Comparison of ENCODE assay signal across 7 cellular contexts in the genomic region with DNA sequence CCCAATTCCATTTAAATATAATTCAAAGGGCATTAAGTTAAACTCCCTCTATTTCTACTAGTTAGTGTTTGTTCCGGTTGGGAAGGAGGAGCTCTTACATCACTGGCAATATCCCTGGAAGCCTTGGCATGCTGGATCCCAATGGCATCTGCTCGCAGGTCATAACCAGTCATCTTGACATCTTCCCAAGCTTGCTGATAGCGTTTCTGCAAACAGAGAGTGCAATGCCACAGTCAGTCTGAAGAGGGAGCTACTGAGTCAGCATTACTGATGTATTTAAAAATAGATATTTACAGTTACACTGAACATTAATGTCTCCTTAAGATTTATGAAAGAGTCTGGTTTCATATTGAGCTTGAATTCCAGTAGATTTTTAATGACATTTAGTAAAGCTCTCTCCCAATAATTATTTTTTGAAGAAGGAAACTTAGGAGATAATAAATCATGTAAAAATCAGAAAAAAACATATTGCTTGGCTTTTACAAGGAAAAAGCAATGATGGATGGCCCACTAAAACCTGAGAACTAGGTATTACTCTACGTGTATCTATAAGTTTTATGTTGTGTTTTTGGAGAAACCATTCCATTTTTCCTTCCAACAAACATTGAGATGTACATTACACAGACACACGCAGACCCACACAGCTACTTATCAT.
DNase-seq lines count a peak whose midpoint lies in the region; ATAC-seq and TF ChIP-seq lines count a peak whose summit lies in the region.
"Not testable (repeated sequence)": the region's sequence is repeated elsewhere in the genome, so short reads cannot be mapped to it uniquely, and the experiment has no call there.

No MANE protein-coding gene starts in this region.

- not testable (repeated sequence) for DNase-seq in HCT116 (ENCODE audit: low read depth, low spot score); endothelial cell (ENCODE audit: low spot score); lung (ENCODE audit: low spot score)
- DNase-seq in psoas muscle = peak; percentile 16 to 74

- H3K9me2 ChIP-seq in HCT116 (ENCODE audit: insufficient read depth) = not testable (repeated sequence)

- not testable (repeated sequence) for TF ChIP-seq RAD21 in HCT116 (IDR thresholded peaks at IDR 0.05; ENCODE audit: low read depth)

- H3K79me2 ChIP-seq in HCT116 (ENCODE audit: insufficient read depth, low read length); KMS-11 (ENCODE audit: insufficient read depth, low read depth): not testable (repeated sequence)

- not testable (repeated sequence) for H4K20me1 ChIP-seq in HCT116 (ENCODE audit: insufficient read depth); KMS-11 (ENCODE audit: insufficient read depth)

- not testable (repeated sequence) for TF ChIP-seq POLR2A in HCT116 (IDR thresholded peaks at IDR 0.05; ENCODE audit: borderline replicate concordance, extremely low read depth, insufficient read depth, insufficient read length)

- H3K27ac Mint-ChIP-seq in activated T-helper 17 cell treated with anti-CD3 and anti-CD28 coated beads, Interleukin-2, amount 50 U/mL, for 72 hours; endothelial cell (ENCODE audit: unreplicated experiment): not testable (repeated sequence)

- not testable (repeated sequence) for H3K4me1 Mint-ChIP-seq in activated T-helper 17 cell treated with anti-CD3 and anti-CD28 coated beads, Interleukin-2, amount 50 U/mL, for 72 hours; endothelial cell (ENCODE audit: unreplicated experiment)

- H3K9ac ChIP-seq in HCT116 (ENCODE audit: low read length); KMS-11: not testable (repeated sequence)

- not testable (repeated sequence) for H3K4me3 Mint-ChIP-seq in activated T-helper 17 cell treated with anti-CD3 and anti-CD28 coated beads, Interleukin-2, amount 50 U/mL, for 72 hours; endothelial cell (ENCODE audit: unreplicated experiment)

- H3K36me3 ChIP-seq in HCT116 (ENCODE audit: control insufficient read depth in 1 of 2, insufficient read depth in 2 of 2, low read length in 2 of 2); KMS-11 (ENCODE audit: insufficient read depth); lung (ENCODE audit: control insufficient read depth in 2 of 2, insufficient read depth in 2 of 2, low read length in 2 of 2); psoas muscle (ENCODE audit: insufficient read depth in 1 of 2, low read depth in 1 of 2): not testable (repeated sequence)

- intact Hi-C loops in HCT116 (cut with micrococcal nuclease); psoas muscle (cut with DNase I): not testable (repeated sequence)

- not testable (repeated sequence) for BruUV-seq in HCT116 (replicated peaks; lab: Mats Ljungman, UMichigan)

- CTCF ChIA-PET in HCT116 (lab: Charles Lee) = not testable (repeated sequence)

- H3K27me3 ChIP-seq in HCT116 (ENCODE audit: insufficient read depth, low read length); KMS-11 (ENCODE audit: insufficient read depth, low read depth); lung (ENCODE audit: control insufficient read depth, insufficient read depth); psoas muscle (ENCODE audit: insufficient read depth in 3 of 3, low read length in 2 of 3): not testable (repeated sequence)

- 34% methylated on average over 4 of the region's 5 CpGs for WGBS in lung, 2 donors
- WGBS in psoas muscle, 3 donors = 25 to 33% (median 28%) methylated on average over 4 of the region's 5 CpGs

- not testable (repeated sequence) for H3K27ac ChIP-seq in HCT116 (ENCODE audit: low read depth, low read length); KMS-11; lung (ENCODE audit: low read depth in 1 of 2, low read length in 1 of 2)
- H3K27ac ChIP-seq in psoas muscle = peak overlapping the region; percentile 71

- H3K4me2 ChIP-seq in HCT116 (ENCODE audit: low read length); KMS-11: not testable (repeated sequence)

- RAD21 ChIA-PET in HCT116 (lab: Charles Lee; ENCODE audit: low non-redundant PET in 1 of 2, low total read pairs in 2 of 2, uncharacterized antibody in 2 of 2, unreplicated experiment in 2 of 2) = not testable (repeated sequence)

- H3K36me3 Mint-ChIP-seq in activated T-helper 17 cell treated with anti-CD3 and anti-CD28 coated beads, Interleukin-2, amount 50 U/mL, for 72 hours (ENCODE audit: low read depth); endothelial cell (ENCODE audit: low read depth, unreplicated experiment): not testable (repeated sequence)

- not testable (repeated sequence) for H3K9me3 Mint-ChIP-seq in activated T-helper 17 cell treated with anti-CD3 and anti-CD28 coated beads, Interleukin-2, amount 50 U/mL, for 72 hours; endothelial cell (ENCODE audit: unreplicated experiment)

- ATAC-seq in GM18511 (IDR thresholded peaks at IDR 0.05; ENCODE audit: unreplicated experiment) (peak; percentile 61), HCT116 (peak; percentile 98), lung (ENCODE audit: insufficient read depth, low FRiP score) (peak; percentile 77), psoas muscle (peak; percentile 73 to 84 (median 80))
- peak; percentile 23 for ATAC-seq in activated T-helper 17 cell treated with anti-CD3 and anti-CD28 coated beads, Interleukin-2, amount 50 U/mL, for 72 hours (replicated peaks)

- not testable (repeated sequence) for H3K9me3 ChIP-seq in HCT116 (ENCODE audit: control insufficient read depth in 1 of 2, insufficient read depth in 1 of 2, low read depth in 1 of 2, low read length in 2 of 2); lung (ENCODE audit: control insufficient read depth in 2 of 2, insufficient read depth in 1 of 2, low read length in 1 of 2); psoas muscle

- not testable (repeated sequence) for H2AFZ ChIP-seq in HCT116 (ENCODE audit: low read depth, low read length, poor library complexity, severe bottlenecking); KMS-11 (ENCODE audit: low read depth)

- POLR2A ChIA-PET in HCT116 (lab: Charles Lee) = not testable (repeated sequence)

- H3K4me3 ChIP-seq in HCT116 (replicated peaks in 1 of 2; ENCODE audit: low read depth in 1 of 2, low read length in 2 of 2); KMS-11 (IDR thresholded peaks at IDR 0.05; ENCODE audit: insufficient read depth, low read depth, low read length); lung; psoas muscle: not testable (repeated sequence)

- 0 out of 6 replicates have a peak, but pooled peaks of 1 of the 3 experiments have one; percentile 13 for TF ChIP-seq CTCF in HCT116 (IDR thresholded peaks at IDR 0.05 in 2 of 3, conservative IDR thresholded peaks at IDR 0.05 in 1 of 3; ENCODE audit: borderline replicate concordance in 1 of 3, insufficient read depth in 1 of 3, low read depth in 2 of 3, low read length in 2 of 3)
- peak; percentile 50 for TF ChIP-seq CTCF in KMS-11 (conservative IDR thresholded peaks at IDR 0.05; ENCODE audit: low read depth, low read length)
- TF ChIP-seq CTCF in endothelial cell (IDR thresholded peaks at IDR 0.05; ENCODE audit: unreplicated experiment) = peak; percentile 62
- not testable (repeated sequence) for TF ChIP-seq CTCF in lung (IDR thresholded peaks at IDR 0.05; ENCODE audit: control extremely low read depth, extremely low read depth); psoas muscle (IDR thresholded peaks at IDR 0.05)

- not testable (repeated sequence) for H3K27me3 Mint-ChIP-seq in activated T-helper 17 cell treated with anti-CD3 and anti-CD28 coated beads, Interleukin-2, amount 50 U/mL, for 72 hours; endothelial cell (ENCODE audit: unreplicated experiment)

- H3K4me1 ChIP-seq in HCT116 (ENCODE audit: control insufficient read depth in 1 of 2, insufficient read depth in 2 of 2, low read length in 2 of 2); KMS-11 (ENCODE audit: low read depth, poor library complexity, severe bottlenecking); lung (ENCODE audit: control insufficient read depth in 2 of 2, insufficient read depth in 2 of 2, low read length in 2 of 2); psoas muscle: not testable (repeated sequence)

Comparison
In these comparisons a context has a peak if more than half of its experiments do, and no peak if none do; other contexts are left out.
1. ATAC-seq: peak in every context shown above with its lines; median percentile 98 in HCT116; 80 in psoas muscle; 77 in lung; 61 in GM18511; 23 in activated T-helper 17 cell treated with anti-CD3 and anti-CD28 coated beads, Interleukin-2, amount 50 U/mL, for 72 hours.